Comparison of ENCODE assay signal across 1 cellular context in the genomic region with DNA sequence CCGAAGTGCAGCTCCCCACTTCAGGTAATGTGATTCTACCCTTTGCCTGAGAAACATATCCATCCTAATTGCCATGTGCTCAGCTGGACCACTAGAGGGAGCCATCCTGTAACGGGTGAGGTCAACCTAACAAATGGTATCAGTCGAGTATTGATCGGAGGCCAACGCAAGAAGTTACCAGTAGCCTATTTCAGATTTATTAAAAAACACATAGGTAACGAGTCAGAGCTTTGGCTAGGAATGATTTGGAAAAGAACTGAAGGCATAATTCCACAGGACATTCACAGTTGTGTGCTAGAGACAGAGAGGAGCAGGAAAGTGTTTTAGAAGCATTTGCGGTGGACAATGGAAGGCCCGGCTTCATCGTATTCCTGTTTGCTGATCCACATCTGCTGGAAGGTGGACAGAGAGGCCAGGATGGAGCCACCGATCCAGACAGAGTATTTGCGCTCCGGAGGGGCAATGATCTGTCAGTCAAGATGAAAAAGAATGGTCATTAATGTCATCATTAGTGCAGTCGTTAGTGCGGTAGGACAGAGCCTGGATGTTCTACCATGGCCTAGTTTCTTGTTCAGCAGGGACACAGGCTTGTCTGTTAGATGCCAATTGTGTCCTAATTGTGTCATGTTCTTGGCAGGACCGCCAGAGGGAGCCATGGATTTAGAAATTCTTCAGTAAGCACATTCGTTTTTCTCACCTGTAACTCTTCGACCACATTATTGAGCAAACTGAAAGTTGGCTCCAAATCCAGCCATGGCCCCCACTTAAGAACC.
A peak's percentile ranks its signal among the peaks of the same experiment; 100 is the strongest.
TF ChIP-seq lines count a peak whose summit lies in the region.

No MANE protein-coding gene starts in this region.

TF ChIP-seq in GM12878, 131 proteins besides CTCF, POLR2A, EP300 and RAD21 (continues in another document):
- TF ChIP-seq HCFC1 (IDR thresholded peaks at IDR 0.05; ENCODE audit: low read length) (no peak), YBX1 (IDR thresholded peaks at IDR 0.05) (no peak), CHD2 (IDR thresholded peaks at IDR 0.05; ENCODE audit: borderline replicate concordance, low read depth, low read length) (no peak), LARP7 (IDR thresholded peaks at IDR 0.05) (peak; percentile 69; the same call in 1 of the 2 replicates), SMAD5 (IDR thresholded peaks at IDR 0.05; ENCODE audit: low read depth) (no peak), SP1 (IDR thresholded peaks at IDR 0.05; ENCODE audit: low read depth, low read length) (no peak), POLR2AphosphoS2 (IDR thresholded peaks at IDR 0.05; ENCODE audit: low read depth, low read length) (no peak), SPI1 (IDR thresholded peaks at IDR 0.05; ENCODE audit: borderline replicate concordance, insufficient read depth, low read depth, low read length) (no peak), CHD4 (IDR thresholded peaks at IDR 0.05) (no peak), ZZZ3 (IDR thresholded peaks at IDR 0.05; ENCODE audit: control insufficient read depth, insufficient read length, low read depth) (no peak), BCL11A (IDR thresholded peaks at IDR 0.05; ENCODE audit: low read depth, low read length) (no peak), WRNIP1 (IDR thresholded peaks at IDR 0.05; ENCODE audit: borderline replicate concordance, low read depth, low read length) (no peak), IKZF2 (IDR thresholded peaks at IDR 0.05) (no peak; a peak in 2 of 4 replicates), ZNF274 (IDR thresholded peaks at IDR 0.05; ENCODE audit: insufficient read depth, insufficient read length) (no peak), PML (IDR thresholded peaks at IDR 0.05; ENCODE audit: low read length) (no peak), SUPT20H (IDR thresholded peaks at IDR 0.05; ENCODE audit: borderline replicate concordance, control insufficient read depth, low read depth, low read length) (no peak), SMAD1 (IDR thresholded peaks at IDR 0.05; ENCODE audit: low read depth, partially characterized antibody) (no peak), RCOR1 (conservative IDR thresholded peaks at IDR 0.05; ENCODE audit: low read depth, low read length) (no peak), SMARCA5 (IDR thresholded peaks at IDR 0.05) (no peak; the same call in 1 of the 2 replicates), ZNF384 (IDR thresholded peaks at IDR 0.05; ENCODE audit: borderline replicate concordance, low read depth, low read length) (no peak), MYB (IDR thresholded peaks at IDR 0.05; ENCODE audit: borderline replicate concordance, low read depth, low read length) (no peak), HDGF (IDR thresholded peaks at IDR 0.05) (no peak), JUND (IDR thresholded peaks at IDR 0.05; ENCODE audit: low read depth, low read length) (no peak), EZH2 (IDR thresholded peaks at IDR 0.05; ENCODE audit: borderline replicate concordance, control insufficient read depth, low read depth, low read length) (no peak), RFX5 (IDR thresholded peaks at IDR 0.05; ENCODE audit: low read depth, low read length) (no peak), BMI1 (IDR thresholded peaks at IDR 0.05; ENCODE audit: borderline replicate concordance) (no peak), EGR1 (IDR thresholded peaks at IDR 0.05; ENCODE audit: borderline replicate concordance in 1 of 2, low read depth in 2 of 2, low read length in 2 of 2) (no peak), GABPA (IDR thresholded peaks at IDR 0.05; ENCODE audit: low read depth) (no peak), ESRRA (IDR thresholded peaks at IDR 0.05; ENCODE audit: low read length) (no peak), NRF1 (conservative IDR thresholded peaks at IDR 0.05; ENCODE audit: low read depth, low read length) (no peak), MTA2 (IDR thresholded peaks at IDR 0.05; ENCODE audit: low read depth) (0 out of 2 replicates have a peak, but pooled peaks have one; percentile 9), MYC (IDR thresholded peaks at IDR 0.05; ENCODE audit: insufficient read depth, insufficient read length, insufficient replicate concordance, low read length, severe bottlenecking) (no peak), TBL1XR1 (IDR thresholded peaks at IDR 0.05; ENCODE audit: low read depth, low read length) (no peak)
- TF ChIP-seq, protein P1, sequence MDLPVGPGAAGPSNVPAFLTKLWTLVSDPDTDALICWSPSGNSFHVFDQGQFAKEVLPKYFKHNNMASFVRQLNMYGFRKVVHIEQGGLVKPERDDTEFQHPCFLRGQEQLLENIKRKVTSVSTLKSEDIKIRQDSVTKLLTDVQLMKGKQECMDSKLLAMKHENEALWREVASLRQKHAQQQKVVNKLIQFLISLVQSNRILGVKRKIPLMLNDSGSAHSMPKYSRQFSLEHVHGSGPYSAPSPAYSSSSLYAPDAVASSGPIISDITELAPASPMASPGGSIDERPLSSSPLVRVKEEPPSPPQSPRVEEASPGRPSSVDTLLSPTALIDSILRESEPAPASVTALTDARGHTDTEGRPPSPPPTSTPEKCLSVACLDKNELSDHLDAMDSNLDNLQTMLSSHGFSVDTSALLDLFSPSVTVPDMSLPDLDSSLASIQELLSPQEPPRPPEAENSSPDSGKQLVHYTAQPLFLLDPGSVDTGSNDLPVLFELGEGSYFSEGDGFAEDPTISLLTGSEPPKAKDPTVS (IDR thresholded peaks at IDR 0.05; ENCODE audit: low read depth, low read length): no peak
- TF ChIP-seq, protein P2, sequence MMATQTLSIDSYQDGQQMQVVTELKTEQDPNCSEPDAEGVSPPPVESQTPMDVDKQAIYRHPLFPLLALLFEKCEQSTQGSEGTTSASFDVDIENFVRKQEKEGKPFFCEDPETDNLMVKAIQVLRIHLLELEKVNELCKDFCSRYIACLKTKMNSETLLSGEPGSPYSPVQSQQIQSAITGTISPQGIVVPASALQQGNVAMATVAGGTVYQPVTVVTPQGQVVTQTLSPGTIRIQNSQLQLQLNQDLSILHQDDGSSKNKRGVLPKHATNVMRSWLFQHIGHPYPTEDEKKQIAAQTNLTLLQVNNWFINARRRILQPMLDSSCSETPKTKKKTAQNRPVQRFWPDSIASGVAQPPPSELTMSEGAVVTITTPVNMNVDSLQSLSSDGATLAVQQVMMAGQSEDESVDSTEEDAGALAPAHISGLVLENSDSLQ (IDR thresholded peaks at IDR 0.05): peak; percentile 50; the same call in 1 of the 2 replicates
- TF ChIP-seq, protein P3, sequence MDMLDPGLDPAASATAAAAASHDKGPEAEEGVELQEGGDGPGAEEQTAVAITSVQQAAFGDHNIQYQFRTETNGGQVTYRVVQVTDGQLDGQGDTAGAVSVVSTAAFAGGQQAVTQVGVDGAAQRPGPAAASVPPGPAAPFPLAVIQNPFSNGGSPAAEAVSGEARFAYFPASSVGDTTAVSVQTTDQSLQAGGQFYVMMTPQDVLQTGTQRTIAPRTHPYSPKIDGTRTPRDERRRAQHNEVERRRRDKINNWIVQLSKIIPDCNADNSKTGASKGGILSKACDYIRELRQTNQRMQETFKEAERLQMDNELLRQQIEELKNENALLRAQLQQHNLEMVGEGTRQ (IDR thresholded peaks at IDR 0.05; ENCODE audit: borderline replicate concordance, low read depth, low read length): no peak
- TF ChIP-seq, protein P4, sequence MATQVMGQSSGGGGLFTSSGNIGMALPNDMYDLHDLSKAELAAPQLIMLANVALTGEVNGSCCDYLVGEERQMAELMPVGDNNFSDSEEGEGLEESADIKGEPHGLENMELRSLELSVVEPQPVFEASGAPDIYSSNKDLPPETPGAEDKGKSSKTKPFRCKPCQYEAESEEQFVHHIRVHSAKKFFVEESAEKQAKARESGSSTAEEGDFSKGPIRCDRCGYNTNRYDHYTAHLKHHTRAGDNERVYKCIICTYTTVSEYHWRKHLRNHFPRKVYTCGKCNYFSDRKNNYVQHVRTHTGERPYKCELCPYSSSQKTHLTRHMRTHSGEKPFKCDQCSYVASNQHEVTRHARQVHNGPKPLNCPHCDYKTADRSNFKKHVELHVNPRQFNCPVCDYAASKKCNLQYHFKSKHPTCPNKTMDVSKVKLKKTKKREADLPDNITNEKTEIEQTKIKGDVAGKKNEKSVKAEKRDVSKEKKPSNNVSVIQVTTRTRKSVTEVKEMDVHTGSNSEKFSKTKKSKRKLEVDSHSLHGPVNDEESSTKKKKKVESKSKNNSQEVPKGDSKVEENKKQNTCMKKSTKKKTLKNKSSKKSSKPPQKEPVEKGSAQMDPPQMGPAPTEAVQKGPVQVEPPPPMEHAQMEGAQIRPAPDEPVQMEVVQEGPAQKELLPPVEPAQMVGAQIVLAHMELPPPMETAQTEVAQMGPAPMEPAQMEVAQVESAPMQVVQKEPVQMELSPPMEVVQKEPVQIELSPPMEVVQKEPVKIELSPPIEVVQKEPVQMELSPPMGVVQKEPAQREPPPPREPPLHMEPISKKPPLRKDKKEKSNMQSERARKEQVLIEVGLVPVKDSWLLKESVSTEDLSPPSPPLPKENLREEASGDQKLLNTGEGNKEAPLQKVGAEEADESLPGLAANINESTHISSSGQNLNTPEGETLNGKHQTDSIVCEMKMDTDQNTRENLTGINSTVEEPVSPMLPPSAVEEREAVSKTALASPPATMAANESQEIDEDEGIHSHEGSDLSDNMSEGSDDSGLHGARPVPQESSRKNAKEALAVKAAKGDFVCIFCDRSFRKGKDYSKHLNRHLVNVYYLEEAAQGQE (IDR thresholded peaks at IDR 0.05; ENCODE audit: low read depth, low read length): no peak
- TF ChIP-seq, protein P5, sequence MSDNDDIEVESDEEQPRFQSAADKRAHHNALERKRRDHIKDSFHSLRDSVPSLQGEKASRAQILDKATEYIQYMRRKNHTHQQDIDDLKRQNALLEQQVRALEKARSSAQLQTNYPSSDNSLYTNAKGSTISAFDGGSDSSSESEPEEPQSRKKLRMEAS (IDR thresholded peaks at IDR 0.05; ENCODE audit: low read depth, low read length): peak; percentile 39
- TF ChIP-seq, protein P6, sequence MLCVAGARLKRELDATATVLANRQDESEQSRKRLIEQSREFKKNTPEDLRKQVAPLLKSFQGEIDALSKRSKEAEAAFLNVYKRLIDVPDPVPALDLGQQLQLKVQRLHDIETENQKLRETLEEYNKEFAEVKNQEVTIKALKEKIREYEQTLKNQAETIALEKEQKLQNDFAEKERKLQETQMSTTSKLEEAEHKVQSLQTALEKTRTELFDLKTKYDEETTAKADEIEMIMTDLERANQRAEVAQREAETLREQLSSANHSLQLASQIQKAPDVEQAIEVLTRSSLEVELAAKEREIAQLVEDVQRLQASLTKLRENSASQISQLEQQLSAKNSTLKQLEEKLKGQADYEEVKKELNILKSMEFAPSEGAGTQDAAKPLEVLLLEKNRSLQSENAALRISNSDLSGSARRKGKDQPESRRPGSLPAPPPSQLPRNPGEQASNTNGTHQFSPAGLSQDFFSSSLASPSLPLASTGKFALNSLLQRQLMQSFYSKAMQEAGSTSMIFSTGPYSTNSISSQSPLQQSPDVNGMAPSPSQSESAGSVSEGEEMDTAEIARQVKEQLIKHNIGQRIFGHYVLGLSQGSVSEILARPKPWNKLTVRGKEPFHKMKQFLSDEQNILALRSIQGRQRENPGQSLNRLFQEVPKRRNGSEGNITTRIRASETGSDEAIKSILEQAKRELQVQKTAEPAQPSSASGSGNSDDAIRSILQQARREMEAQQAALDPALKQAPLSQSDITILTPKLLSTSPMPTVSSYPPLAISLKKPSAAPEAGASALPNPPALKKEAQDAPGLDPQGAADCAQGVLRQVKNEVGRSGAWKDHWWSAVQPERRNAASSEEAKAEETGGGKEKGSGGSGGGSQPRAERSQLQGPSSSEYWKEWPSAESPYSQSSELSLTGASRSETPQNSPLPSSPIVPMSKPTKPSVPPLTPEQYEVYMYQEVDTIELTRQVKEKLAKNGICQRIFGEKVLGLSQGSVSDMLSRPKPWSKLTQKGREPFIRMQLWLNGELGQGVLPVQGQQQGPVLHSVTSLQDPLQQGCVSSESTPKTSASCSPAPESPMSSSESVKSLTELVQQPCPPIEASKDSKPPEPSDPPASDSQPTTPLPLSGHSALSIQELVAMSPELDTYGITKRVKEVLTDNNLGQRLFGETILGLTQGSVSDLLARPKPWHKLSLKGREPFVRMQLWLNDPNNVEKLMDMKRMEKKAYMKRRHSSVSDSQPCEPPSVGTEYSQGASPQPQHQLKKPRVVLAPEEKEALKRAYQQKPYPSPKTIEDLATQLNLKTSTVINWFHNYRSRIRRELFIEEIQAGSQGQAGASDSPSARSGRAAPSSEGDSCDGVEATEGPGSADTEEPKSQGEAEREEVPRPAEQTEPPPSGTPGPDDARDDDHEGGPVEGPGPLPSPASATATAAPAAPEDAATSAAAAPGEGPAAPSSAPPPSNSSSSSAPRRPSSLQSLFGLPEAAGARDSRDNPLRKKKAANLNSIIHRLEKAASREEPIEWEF (IDR thresholded peaks at IDR 0.05; ENCODE audit: insufficient replicate concordance, low read depth, low read length): peak; percentile 87
- TF ChIP-seq, protein P7, sequence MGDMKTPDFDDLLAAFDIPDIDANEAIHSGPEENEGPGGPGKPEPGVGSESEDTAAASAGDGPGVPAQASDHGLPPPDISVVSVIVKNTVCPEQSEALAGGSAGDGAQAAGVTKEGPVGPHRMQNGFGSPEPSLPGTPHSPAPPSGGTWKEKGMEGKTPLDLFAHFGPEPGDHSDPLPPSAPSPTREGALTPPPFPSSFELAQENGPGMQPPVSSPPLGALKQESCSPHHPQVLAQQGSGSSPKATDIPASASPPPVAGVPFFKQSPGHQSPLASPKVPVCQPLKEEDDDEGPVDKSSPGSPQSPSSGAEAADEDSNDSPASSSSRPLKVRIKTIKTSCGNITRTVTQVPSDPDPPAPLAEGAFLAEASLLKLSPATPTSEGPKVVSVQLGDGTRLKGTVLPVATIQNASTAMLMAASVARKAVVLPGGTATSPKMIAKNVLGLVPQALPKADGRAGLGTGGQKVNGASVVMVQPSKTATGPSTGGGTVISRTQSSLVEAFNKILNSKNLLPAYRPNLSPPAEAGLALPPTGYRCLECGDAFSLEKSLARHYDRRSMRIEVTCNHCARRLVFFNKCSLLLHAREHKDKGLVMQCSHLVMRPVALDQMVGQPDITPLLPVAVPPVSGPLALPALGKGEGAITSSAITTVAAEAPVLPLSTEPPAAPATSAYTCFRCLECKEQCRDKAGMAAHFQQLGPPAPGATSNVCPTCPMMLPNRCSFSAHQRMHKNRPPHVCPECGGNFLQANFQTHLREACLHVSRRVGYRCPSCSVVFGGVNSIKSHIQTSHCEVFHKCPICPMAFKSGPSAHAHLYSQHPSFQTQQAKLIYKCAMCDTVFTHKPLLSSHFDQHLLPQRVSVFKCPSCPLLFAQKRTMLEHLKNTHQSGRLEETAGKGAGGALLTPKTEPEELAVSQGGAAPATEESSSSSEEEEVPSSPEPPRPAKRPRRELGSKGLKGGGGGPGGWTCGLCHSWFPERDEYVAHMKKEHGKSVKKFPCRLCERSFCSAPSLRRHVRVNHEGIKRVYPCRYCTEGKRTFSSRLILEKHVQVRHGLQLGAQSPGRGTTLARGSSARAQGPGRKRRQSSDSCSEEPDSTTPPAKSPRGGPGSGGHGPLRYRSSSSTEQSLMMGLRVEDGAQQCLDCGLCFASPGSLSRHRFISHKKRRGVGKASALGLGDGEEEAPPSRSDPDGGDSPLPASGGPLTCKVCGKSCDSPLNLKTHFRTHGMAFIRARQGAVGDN (IDR thresholded peaks at IDR 0.05): no peak
